ENCODE assay signal across 33 cellular contexts in genomic region chrX:15344106-15344505, GRCh38. TPM values are rescaled to one million over a fixed set of nuclear protein-coding genes. Genes with fewer than 3 reads are reported as not detected.
"Had no signal": no experiment of that assay in that cellular context is flagged by ENCODE, and none has a peak within 500 bp of the region (broad histone marks: within the 10 kb centered on the region; RNA-seq: fewer than 3 reads in every experiment).

No MANE protein-coding gene starts in this region.

- H3K4me1 ChIP-seq: esophagus muscularis mucosa, foreskin keratinocyte, gastroesophageal sphincter, heart left ventricle, prostate gland, right atrium auricular region, suprapubic skin, transverse colon, uterus had no signal

- DNase-seq: foreskin keratinocyte; heart left ventricle; left ventricle myocardium superior; mesenchymal stem cell; midbrain; naive thymus-derived CD4-positive, alpha-beta T cell; stimulated activated CD4-positive, alpha-beta T cell treated with anti-CD3 and anti-CD28 coated beads, Interleukin-12 subunit alpha, Interleukin-12 subunit beta, amount 100 ng/mL, for 4 hours; stimulated activated CD4-positive, alpha-beta T cell treated with anti-CD3 and anti-CD28 coated beads, Interleukin-1b, Interleukin-23, amount 100 ng/mL, for 48 hours; stimulated activated CD4-positive, alpha-beta T cell treated with anti-CD3 and anti-CD28 coated beads, Interleukin-4, amount 100 ng/mL, for 1 hour; stimulated activated CD8-positive, alpha-beta memory T cell treated with anti-CD3 and anti-CD28 coated beads, Interleukin-4, amount 100 ng/mL, for 48 hours; stimulated activated naive CD4-positive, alpha-beta T cell; stimulated activated naive CD8-positive, alpha-beta T cell treated with anti-CD3 and anti-CD28 coated beads, Interleukin-15, amount 100 ng/mL, for 72 hours; transverse colon; upper lobe of right lung; uterus had no signal

- H3K4me3 Mint-ChIP-seq: naive thymus-derived CD4-positive, alpha-beta T cell; nephron; neural progenitor cell; stimulated activated naive CD8-positive, alpha-beta T cell treated with anti-CD3 and anti-CD28 coated beads, Interleukin-15, amount 100 ng/mL, for 72 hours had no signal

- H3K4me3 ChIP-seq: coronary artery, esophagus muscularis mucosa, gastroesophageal sphincter, heart left ventricle, hepatocyte, neural progenitor cell, prostate gland, right atrium auricular region, smooth muscle cell, suprapubic skin, transverse colon, upper lobe of right lung, uterus had no signal

- H3K27ac ChIP-seq: coronary artery, esophagus muscularis mucosa, foreskin keratinocyte, gastroesophageal sphincter, heart left ventricle, neural progenitor cell, prostate gland, right atrium auricular region, suprapubic skin, transverse colon, upper lobe of right lung, uterus had no signal

- H3K36me3 ChIP-seq: gastroesophageal sphincter, neural progenitor cell, prostate gland, right atrium auricular region, suprapubic skin, transverse colon, upper lobe of right lung, uterus had no signal

- H2AFZ ChIP-seq: hepatocyte, neural progenitor cell had no signal

- H3K9me3 ChIP-seq: esophagus muscularis mucosa, gastroesophageal sphincter, heart left ventricle, prostate gland, right atrium auricular region, suprapubic skin, transverse colon, upper lobe of right lung, uterus had no signal

- H3K9ac ChIP-seq: neural progenitor cell had no signal

- H3K4me2 ChIP-seq: hepatocyte, neural progenitor cell, smooth muscle cell had no signal

- H3K4me1 Mint-ChIP-seq: naive thymus-derived CD4-positive, alpha-beta T cell; stimulated activated naive CD8-positive, alpha-beta T cell treated with anti-CD3 and anti-CD28 coated beads, Interleukin-15, amount 100 ng/mL, for 72 hours had no signal

- H3K27ac Mint-ChIP-seq: naive thymus-derived CD4-positive, alpha-beta T cell; nephron; neural progenitor cell; stimulated activated naive CD8-positive, alpha-beta T cell treated with anti-CD3 and anti-CD28 coated beads, Interleukin-15, amount 100 ng/mL, for 72 hours had no signal

- H3K27me3 ChIP-seq: esophagus muscularis mucosa, foreskin keratinocyte, gastroesophageal sphincter, hepatocyte, right atrium auricular region, suprapubic skin, transverse colon, upper lobe of right lung, uterus had no signal

- H3K36me3 Mint-ChIP-seq: naive thymus-derived CD4-positive, alpha-beta T cell; neural progenitor cell had no signal

- ATAC-seq: foreskin keratinocyte; heart left ventricle; left ventricle myocardium superior; naive thymus-derived CD4-positive, alpha-beta T cell; stimulated activated naive CD8-positive, alpha-beta T cell treated with anti-CD3 and anti-CD28 coated beads, Interleukin-15, amount 100 ng/mL, for 72 hours; upper lobe of right lung had no signal

- H3K9me3 Mint-ChIP-seq: naive thymus-derived CD4-positive, alpha-beta T cell; nephron; neural progenitor cell; stimulated activated naive CD8-positive, alpha-beta T cell treated with anti-CD3 and anti-CD28 coated beads, Interleukin-15, amount 100 ng/mL, for 72 hours had no signal

RNA-seq across cellular contexts. Expression of gene ASB11, which starts 28.7 kb away (rescaled TPM):
- total RNA-seq: dermis microvascular lymphatic vessel endothelial cell; epithelial cell of proximal tubule; esophagus muscularis mucosa; fibroblast of lung; foreskin keratinocyte; lung microvascular endothelial cell; mucosa of gallbladder; naive thymus-derived CD4-positive, alpha-beta T cell; osteoblast; sciatic nerve; smooth muscle cell had no signal
- polyA plus RNA-seq: fibroblast of lung; foreskin keratinocyte; hepatocyte; keratinocyte; naive thymus-derived CD4-positive, alpha-beta T cell; smooth muscle cell had no signal

RNA-seq across cellular contexts. Expression of gene VEGFD, which starts 40.1 kb away (rescaled TPM):
- total RNA-seq: epithelial cell of proximal tubule; foreskin keratinocyte; naive thymus-derived CD4-positive, alpha-beta T cell; smooth muscle cell had no signal
- polyA plus RNA-seq: foreskin keratinocyte; naive thymus-derived CD4-positive, alpha-beta T cell had no signal
